ENCODE assay signal across 21 cellular contexts in the genomic region with DNA sequence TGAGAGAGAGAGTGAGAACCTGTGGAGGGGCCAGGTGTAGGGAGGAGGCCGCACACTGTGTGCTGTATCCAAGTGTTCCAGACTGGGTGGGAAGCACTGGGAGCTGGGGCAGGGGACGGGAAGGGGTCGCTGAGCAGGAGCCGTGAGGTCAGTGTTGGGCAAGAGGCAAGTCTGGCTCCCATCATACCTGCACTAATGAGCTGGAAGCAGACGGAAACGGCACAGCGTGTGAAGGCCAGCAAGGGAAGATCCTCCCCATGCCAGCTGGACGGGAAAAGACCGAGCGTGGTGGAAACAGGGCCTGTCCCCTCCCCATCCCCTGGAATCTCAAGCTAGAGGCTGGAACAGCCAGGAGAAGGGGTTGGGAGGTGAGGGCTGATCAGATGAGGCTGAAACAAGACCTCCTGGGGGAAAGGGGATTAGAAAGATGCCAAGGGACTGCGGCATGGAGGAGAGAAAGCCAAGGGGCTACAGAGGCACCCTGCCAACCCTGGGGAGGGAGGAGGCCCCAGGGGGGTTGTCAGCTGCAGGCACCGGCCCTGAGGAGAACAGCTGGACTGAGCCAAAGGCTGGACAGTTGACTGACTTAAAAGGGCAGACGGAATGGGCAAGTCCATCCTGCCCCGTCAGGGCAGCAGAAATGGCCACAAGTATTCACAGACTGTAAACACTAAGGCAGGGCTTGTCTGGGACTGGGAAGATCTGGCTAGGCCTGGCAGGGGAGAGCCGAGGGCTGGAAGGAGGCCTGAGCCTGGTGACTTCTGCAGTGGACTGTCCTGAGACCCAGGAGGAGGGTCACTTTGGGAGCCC. TPM values are rescaled to one million over a fixed set of nuclear protein-coding genes. Genes with fewer than 3 reads are reported as not detected.
DNase-seq lines count a peak whose midpoint lies in the region; ATAC-seq, FAIRE-seq and TF ChIP-seq lines count a peak whose summit lies in the region.
"Had no signal": no experiment of that assay in that cellular context is flagged by ENCODE, and none has a peak within 500 bp of the region (broad histone marks: within the 10 kb centered on the region; RNA-seq: fewer than 3 reads in every experiment).

No MANE protein-coding gene starts in this region.

- H3K36me3 Mint-ChIP-seq in natural killer cell treated with Interleukin-12 subunit alpha and Interleukin-12 subunit beta and Interleukin-15 and Interleukin-18, amount 100 ng/mL, for 72 hours, result no peaks in the 10 kb centered on the region
- no peaks in the 10 kb centered on the region for H3K36me3 Mint-ChIP-seq in natural killer cell
- no peaks in the 10 kb centered on the region for H3K36me3 Mint-ChIP-seq in nephron progenitor cell (ENCODE audit: low read depth)
- H3K36me3 Mint-ChIP-seq: CD8-positive, alpha-beta T cell had no signal

- no peaks in the 10 kb centered on the region for H3K27me3 ChIP-seq in pancreas
- H3K27me3 ChIP-seq: foreskin keratinocyte had no signal

- no peaks in the 10 kb centered on the region for H3K9me3 ChIP-seq in pancreas

- DNase-seq in natural killer cell treated with Interleukin-12 subunit alpha and Interleukin-12 subunit beta and Interleukin-15 and Interleukin-18, amount 100 ng/mL, for 72 hours (ENCODE audit: low spot score), result peak; percentile 20
- no peak for DNase-seq in natural killer cell
- no peak for DNase-seq in left ventricle myocardium superior
- no peak for DNase-seq in nephron progenitor cell
- DNase-seq in NAMALWA (ENCODE audit: low spot score), result no peak
- no peak for DNase-seq in pancreas
- DNase-seq: activated CD8-positive, alpha-beta memory T cell treated with anti-CD3 and anti-CD28 coated beads for 24 hours; CD8-positive, alpha-beta T cell; cerebellar nuclear complex; DND-41; foreskin keratinocyte; KG1; NCI-H1092 treated with DMSO at 0.1 percent for 48 hours; occipital lobe; small intestine; SW 1271; WERI-Rb-1 had no signal

- H3K4me3 ChIP-seq in pancreas, result no peak overlapping the region

- peaks cover 0 to 4% (median 0%) of the 10 kb centered on the region in 3 donors for H3K4me1 ChIP-seq in pancreas

- TF ChIP-seq CTCF in natural killer cell (IDR thresholded peaks at IDR 0.05) (no peak), nephron progenitor cell (IDR thresholded peaks at IDR 0.05) (no peak), pancreas (IDR thresholded peaks at IDR 0.05) (no peak)

- peaks cover 0 to 7% of the 10 kb centered on the region in 2 donors for H3K27me3 Mint-ChIP-seq in natural killer cell treated with Interleukin-12 subunit alpha and Interleukin-12 subunit beta and Interleukin-15 and Interleukin-18, amount 100 ng/mL, for 72 hours
- H3K27me3 Mint-ChIP-seq in natural killer cell (ENCODE audit: low read depth in 2 of 2) (peaks cover 0 to 4% of the 10 kb centered on the region in 2 donors), nephron progenitor cell (ENCODE audit: low read depth, poor library complexity) (peaks cover 16% of the 10 kb centered on the region)

- no peak for FAIRE-seq in pancreas (lab: Jason Lieb, UNC)
- FAIRE-seq: A204.1, small intestine had no signal

- peak in 1 of 2 donors; percentile 11 for ATAC-seq in natural killer cell treated with Interleukin-12 subunit alpha and Interleukin-12 subunit beta and Interleukin-15 and Interleukin-18, amount 100 ng/mL, for 72 hours
- ATAC-seq in natural killer cell (no peak), left ventricle myocardium superior (peak; percentile 64), GM18498 (IDR thresholded peaks at IDR 0.05; ENCODE audit: unreplicated experiment) (no peak), pancreas (no peak), HG02852 (IDR thresholded peaks at IDR 0.05; ENCODE audit: unreplicated experiment) (no peak)
- ATAC-seq: CD8-positive, alpha-beta T cell; foreskin keratinocyte; Panc1 had no signal

- H3K9me3 Mint-ChIP-seq in natural killer cell treated with Interleukin-12 subunit alpha and Interleukin-12 subunit beta and Interleukin-15 and Interleukin-18, amount 100 ng/mL, for 72 hours, result no peaks in the 10 kb centered on the region
- no peaks in the 10 kb centered on the region for H3K9me3 Mint-ChIP-seq in natural killer cell
- no peaks in the 10 kb centered on the region for H3K9me3 Mint-ChIP-seq in nephron progenitor cell
- H3K9me3 Mint-ChIP-seq: CD8-positive, alpha-beta T cell had no signal

- intact Hi-C loops in natural killer cell (cut with micrococcal nuclease) (no loop called here), left ventricle myocardium superior (cut with micrococcal nuclease) (no loop called here), pancreas (cut with DNase I) (no loop called here)

- peak overlapping the region in 1 of 2 donors; percentile 42 for H3K27ac Mint-ChIP-seq in natural killer cell treated with Interleukin-12 subunit alpha and Interleukin-12 subunit beta and Interleukin-15 and Interleukin-18, amount 100 ng/mL, for 72 hours
- H3K27ac Mint-ChIP-seq in natural killer cell, result no peak overlapping the region
- H3K27ac Mint-ChIP-seq in nephron progenitor cell, result peak overlapping the region; percentile 4
- H3K27ac Mint-ChIP-seq: CD8-positive, alpha-beta T cell had no signal

- H3K36me3 ChIP-seq in pancreas, result no peaks in the 10 kb centered on the region
- H3K36me3 ChIP-seq: WERI-Rb-1 had no signal

- peaks cover 5 to 19% of the 10 kb centered on the region in 2 donors for H3K4me1 Mint-ChIP-seq in natural killer cell treated with Interleukin-12 subunit alpha and Interleukin-12 subunit beta and Interleukin-15 and Interleukin-18, amount 100 ng/mL, for 72 hours (ENCODE audit: low read depth in 2 of 2)
- H3K4me1 Mint-ChIP-seq in natural killer cell (peaks cover 11 to 45% of the 10 kb centered on the region in 2 donors), nephron progenitor cell (peaks cover 46% of the 10 kb centered on the region)

- 82 to 85% methylated on average over 15 of the region's 15 CpGs for WGBS in pancreas, 2 donors

- no peak overlapping the region for H3K27ac ChIP-seq in pancreas
- H3K27ac ChIP-seq: foreskin keratinocyte, WERI-Rb-1 had no signal

- H3K4me3 Mint-ChIP-seq in natural killer cell treated with Interleukin-12 subunit alpha and Interleukin-12 subunit beta and Interleukin-15 and Interleukin-18, amount 100 ng/mL, for 72 hours, result no peak overlapping the region
- H3K4me3 Mint-ChIP-seq in natural killer cell (no peak overlapping the region), nephron progenitor cell (no peak overlapping the region)
- H3K4me3 Mint-ChIP-seq: CD8-positive, alpha-beta T cell had no signal

RNA-seq across cellular contexts. Expression of a gene that starts 19.0 kb away (rescaled TPM):
- total RNA-seq in natural killer cell treated with Interleukin-12 subunit alpha and Interleukin-12 subunit beta and Interleukin-15 and Interleukin-18, amount 100 ng/mL, for 72 hours, result under 1 TPM; 0.55 to 0.73 TPM
- total RNA-seq in natural killer cell (1 to 10 TPM; 2.1 to 3.7 (median 3.0) TPM), left ventricle myocardium superior (16.0 TPM), pancreas (10 to 100 TPM in 2 of 6 donors, 1 to 10 TPM in 4; 3.3 to 18.1 (median 5.5) TPM)
- 1 to 10 TPM; 1.8 to 2.5 TPM for polyA plus RNA-seq in pancreas
